20 cellular contexts compared by ENCODE assay signal in genomic region chr1:20259646-20260045, GRCh38. TPM values are rescaled to one million over a fixed set of nuclear protein-coding genes. Genes with fewer than 3 reads are reported as not detected.
A peak's percentile ranks its signal among the peaks of the same experiment; 100 is the strongest.
DNase-seq lines count a peak whose midpoint lies in the region; TF ChIP-seq lines count a peak whose summit lies in the region.
"Had no signal": no experiment of that assay in that cellular context is flagged by ENCODE, and none has a peak within 500 bp of the region (broad histone marks: within the 10 kb centered on the region; RNA-seq: fewer than 3 reads in every experiment).

No MANE protein-coding gene starts in this region.

- H4K20me1 ChIP-seq in SK-N-SH (ENCODE audit: insufficient read depth): no peaks in the 10 kb centered on the region

- H3K36me3 ChIP-seq in BE2C: no peaks in the 10 kb centered on the region
- no peaks in the 10 kb centered on the region for H3K36me3 ChIP-seq in SK-N-SH (replicated peaks in 1 of 2; ENCODE audit: control insufficient read depth in 1 of 2, insufficient read depth in 2 of 2, low read length in 1 of 2)
- H3K36me3 ChIP-seq in rectal smooth muscle tissue (ENCODE audit: control insufficient read depth, insufficient read depth, low read length): no peaks in the 10 kb centered on the region
- no peaks in the 10 kb centered on the region for H3K36me3 ChIP-seq in mesenchymal stem cell (ENCODE audit: control insufficient read depth in 1 of 2, insufficient read depth in 2 of 2, low read depth in 1 of 2, low read length in 2 of 2)
- H3K36me3 ChIP-seq: HAP-1 had no signal

- H3K4me3 ChIP-seq in BE2C (ENCODE audit: low read depth, low read length): no peak overlapping the region
- no peak overlapping the region for H3K4me3 ChIP-seq in SK-N-SH (ENCODE audit: low read depth in 2 of 2, low read length in 1 of 2)
- H3K4me3 ChIP-seq in rectal smooth muscle tissue (ENCODE audit: low read length): no peak overlapping the region
- no peak overlapping the region for H3K4me3 ChIP-seq in mesenchymal stem cell (ENCODE audit: insufficient read depth in 1 of 2, low read depth in 1 of 2, low read length in 2 of 2)
- H3K4me3 ChIP-seq: A549, HAP-1 had no signal

- H3K9me3 ChIP-seq in BE2C: no peaks in the 10 kb centered on the region
- H3K9me3 ChIP-seq in SK-N-SH: no peaks in the 10 kb centered on the region
- no peaks in the 10 kb centered on the region for H3K9me3 ChIP-seq in mesenchymal stem cell (ENCODE audit: control insufficient read depth, low read length)
- H3K9me3 ChIP-seq: A549, HAP-1 had no signal

- H2BK15ac ChIP-seq in mesenchymal stem cell (ENCODE audit: low read depth, poor library complexity, severe bottlenecking): no peak overlapping the region

- H3K9me2 ChIP-seq in SK-N-SH: no peaks in the 10 kb centered on the region

- H3K79me2 ChIP-seq in SK-N-SH (ENCODE audit: insufficient read depth): no peaks in the 10 kb centered on the region

- H2BK5ac ChIP-seq in mesenchymal stem cell (ENCODE audit: low read depth, low read length, poor library complexity, severe bottlenecking): no peak overlapping the region

- no peak overlapping the region for H3K23ac ChIP-seq in mesenchymal stem cell (ENCODE audit: low read length in 2 of 2)

- H2AK5ac ChIP-seq in mesenchymal stem cell (ENCODE audit: low read length, severe bottlenecking): no peak overlapping the region

- no peak overlapping the region for H2BK12ac ChIP-seq in mesenchymal stem cell (ENCODE audit: low read length in 2 of 2)

- H4K8ac ChIP-seq in mesenchymal stem cell (ENCODE audit: low read length): no peak overlapping the region

- TF ChIP-seq RAD21 in SK-N-SH (IDR thresholded peaks at IDR 0.05; ENCODE audit: low read length): peak; percentile 25; the same call in 1 of the 2 replicates

- 16% methylated on average over 3 of the region's 3 CpGs for WGBS in SK-N-SH (ENCODE audit: low lambda C conversion rate)
- 75% methylated on average over 3 of the region's 3 CpGs for WGBS in mesenchymal stem cell

- no peak overlapping the region for H3K4ac ChIP-seq in mesenchymal stem cell (ENCODE audit: low read depth in 1 of 2, low read length in 2 of 2)

- H4K91ac ChIP-seq in mesenchymal stem cell (ENCODE audit: low read length): no peak overlapping the region

- H3K18ac ChIP-seq in mesenchymal stem cell (ENCODE audit: low read depth in 1 of 2, low read length in 2 of 2): no peak overlapping the region

- H2BK120ac ChIP-seq in mesenchymal stem cell (ENCODE audit: low read depth, low read length): no peak overlapping the region

- no peaks in the 10 kb centered on the region for H3K79me1 ChIP-seq in mesenchymal stem cell (replicated peaks; ENCODE audit: low read length, poor library complexity, severe bottlenecking)

- H3K4me2 ChIP-seq in SK-N-SH (no peak overlapping the region), mesenchymal stem cell (ENCODE audit: low read length, poor library complexity, severe bottlenecking) (no peak overlapping the region)
- H3K4me2 ChIP-seq: A549 had no signal

- peak in 1 of 2 experiments; percentile 72; a peak in 2 of 4 replicates for TF ChIP-seq EP300 in SK-N-SH (IDR thresholded peaks at IDR 0.05; ENCODE audit: borderline replicate concordance in 1 of 2, low read depth in 1 of 2, low read length in 1 of 2)

- H3K9ac ChIP-seq in SK-N-SH (no peak overlapping the region), rectal smooth muscle tissue (ENCODE audit: low read length) (no peak overlapping the region), mesenchymal stem cell (ENCODE audit: low read length) (no peak overlapping the region)

- TF ChIP-seq CTCF in BE2C (IDR thresholded peaks at IDR 0.05; ENCODE audit: low read depth, low read length) (no peak), SK-N-SH (IDR thresholded peaks at IDR 0.05) (no peak)

- POLR2A ChIA-PET in SK-N-SH (lab: Yijun Ruan, JAX) (interaction anchor here (1.1 to 1.2 kb wide), 2 partner anchors 12 to 31 kb away, joined by 3 to 4 read pairs; partner anchors contain the start of gene VWA5B1), HEK293T (lab: Yijun Ruan, JAX) (no interaction called here)

- H3K27ac ChIP-seq in SK-N-SH (ENCODE audit: low read depth in 2 of 2, low read length in 1 of 2): peak overlapping the region in 1 of 2 experiments; percentile 77; a peak in 2 of 4 replicates
- H3K27ac ChIP-seq in rectal smooth muscle tissue (ENCODE audit: low read depth, low read length): peak overlapping the region; percentile 67
- no peak overlapping the region for H3K27ac ChIP-seq in mesenchymal stem cell (ENCODE audit: low read length, poor library complexity, severe bottlenecking)
- H3K27ac ChIP-seq: A549 had no signal

- H2AFZ ChIP-seq in SK-N-SH (ENCODE audit: low read depth): no peak overlapping the region
- no peak overlapping the region for H2AFZ ChIP-seq in mesenchymal stem cell (ENCODE audit: low read depth, low read length)

- DNase-seq in BE2C (peak; percentile 22), SK-N-SH (peak; percentile 69), cerebellar cortex (ENCODE audit: low spot score) (peak; percentile 69), HEK293T (ENCODE audit: extremely low spot score) (no peak), mesenchymal stem cell (no peak), NCI-H1694 (lab: John Stamatoyannopoulos, UW) (no peak)
- DNase-seq: 8988T; ACHN; AML-193; Calu3; CD4-positive, alpha-beta memory T cell; COR-L47; DMS79; EL; GF-D8; GOT3 had no signal

- H3K14ac ChIP-seq in mesenchymal stem cell (ENCODE audit: low read length in 2 of 2): no peak overlapping the region

- H3K4me1 ChIP-seq in BE2C (peaks cover 2% of the 10 kb centered on the region; the same call in 1 of the 2 replicates), SK-N-SH (ENCODE audit: control insufficient read depth in 1 of 2, insufficient read depth in 2 of 2, low read depth in 1 of 2, low read length in 1 of 2) (peaks cover 0 to 26% of the 10 kb centered on the region in 2 experiments; a peak in 2 of 4 replicates), rectal smooth muscle tissue (ENCODE audit: control insufficient read depth, insufficient read depth, low read length) (no peaks in the 10 kb centered on the region), mesenchymal stem cell (ENCODE audit: control insufficient read depth, insufficient read depth, low read depth, low read length) (peaks cover 3% of the 10 kb centered on the region)
- H3K4me1 ChIP-seq: HAP-1 had no signal

- H3K27me3 ChIP-seq in BE2C (no peaks in the 10 kb centered on the region), SK-N-SH (ENCODE audit: insufficient read depth) (peaks cover 11% of the 10 kb centered on the region; the same call in 1 of the 2 replicates), rectal smooth muscle tissue (ENCODE audit: control insufficient read depth, insufficient read depth, low read length) (no peaks in the 10 kb centered on the region), mesenchymal stem cell (ENCODE audit: control insufficient read depth in 1 of 2, insufficient read depth in 1 of 2, low read length in 2 of 2) (peaks cover 35 to 37% of the 10 kb centered on the region in 2 experiments)

- CTCF ChIA-PET in SK-N-SH (lab: Yijun Ruan, JAX) (interaction anchor here (0.6 to 3.6 kb wide), 14 partner anchors 9 to 437 kb away, joined by 3 to 24 read pairs (median 4); no protein-coding TSS in a partner anchor), HEK293T (lab: Yijun Ruan, JAX) (interaction anchor here (0.8 kb wide), 1 partner anchor 221 kb away, joined by 6 read pairs; no protein-coding TSS in a partner anchor)

- H3F3A ChIP-seq in SK-N-SH (replicated peaks; ENCODE audit: insufficient read depth): no peaks in the 10 kb centered on the region

TF ChIP-seq in SK-N-SH, 30 proteins besides CTCF, POLR2A, EP300 and RAD21 (continues in another document):
- no peak for TF ChIP-seq MEF2A (IDR thresholded peaks at IDR 0.05; ENCODE audit: borderline replicate concordance, low read depth)
- 0 out of 2 replicates have a peak, but pooled peaks have one; percentile 32 for TF ChIP-seq FOXJ3 (CRISPR knock-in tag; IDR thresholded peaks at IDR 0.05)
- TF ChIP-seq YY1 (IDR thresholded peaks at IDR 0.05; ENCODE audit: low read depth): no peak
- peak; percentile 64 for TF ChIP-seq GATA2 (CRISPR knock-in tag; IDR thresholded peaks at IDR 0.05)
- TF ChIP-seq USF1 (IDR thresholded peaks at IDR 0.05; ENCODE audit: borderline replicate concordance, low read depth): no peak
- TF ChIP-seq TAF1 (IDR thresholded peaks at IDR 0.05; ENCODE audit: borderline replicate concordance, low read depth, low read length): no peak
- no peak for TF ChIP-seq CHD2 (IDR thresholded peaks at IDR 0.05; ENCODE audit: low read length, partially characterized antibody)
- TF ChIP-seq POLR2AphosphoS5 (IDR thresholded peaks at IDR 0.05; ENCODE audit: low read depth, low read length): no peak

TF ChIP-seq in HEK293T, 16 proteins besides CTCF, POLR2A, EP300 and RAD21:
- TF ChIP-seq SUZ12 (IDR thresholded peaks at IDR 0.05): no peak

RNA-seq across cellular contexts. Expression of gene VWA5B1, which starts 31.0 kb away (rescaled TPM):
- polyA plus RNA-seq in BE2C (2012; ENCODE audit: insufficient read depth, insufficient read length, low read depth): 0.28 TPM
- not detected in 2 replicates for polyA plus RNA-seq in SK-N-SH (2012; rRNA removed)
- polyA plus RNA-seq in SK-N-SH (2012; cell fraction: cytosol; rRNA removed): not detected in 2 replicates
- polyA plus RNA-seq in SK-N-SH (2012; cell fraction: nucleus; rRNA removed): not detected in 2 replicates
- polyA plus RNA-seq in mesenchymal stem cell (2013, experiment 1 of 2): not detected
- not detected for polyA plus RNA-seq in mesenchymal stem cell (2013, experiment 2 of 2)
- polyA plus RNA-seq: A549, BJ had no signal

Comparison
In these comparisons a context has a peak if more than half of its experiments do, and no peak if none do; other contexts are left out.
1. DNase-seq: peak in BE2C (single experiment), SK-N-SH (single experiment) and cerebellar cortex (single experiment); none in HEK293T (single experiment), mesenchymal stem cell (single experiment) and NCI-H1694 (single experiment).